Comparison of ENCODE assay signal across 10 cellular contexts in genomic region chr16:88628512-88628974, GRCh38. TPM values are rescaled to one million over a fixed set of nuclear protein-coding genes. Genes with fewer than 3 reads are reported as not detected.
DNase-seq lines count a peak whose midpoint lies in the region; ATAC-seq, FAIRE-seq and TF ChIP-seq lines count a peak whose summit lies in the region.
"Had no signal": no experiment of that assay in that cellular context is flagged by ENCODE, and none has a peak within 500 bp of the region (broad histone marks: within the 10 kb centered on the region; RNA-seq: fewer than 3 reads in every experiment).

No MANE protein-coding gene starts in this region.

- H3K27me3 ChIP-seq in BLaER1 treated with 17β-estradiol and CSF1 and Interleukin-3, amounts not matched to agents 10 nM and 100 nM, result no peaks in the 10 kb centered on the region
- H3K27me3 ChIP-seq in HCT116 (ENCODE audit: insufficient read depth, low read length), result no peaks in the 10 kb centered on the region
- no peaks in the 10 kb centered on the region for H3K27me3 ChIP-seq in WERI-Rb-1 (ENCODE audit: insufficient read depth, low read depth, severe bottlenecking)

- FAIRE-seq in RCC 7860 (lab: Jason Lieb, UNC), result no peak

- H3K27ac ChIP-seq in BLaER1 treated with 17β-estradiol and CSF1 and Interleukin-3, amounts not matched to agents 10 nM and 100 nM, result peak overlapping the region; percentile 59 to 97 (median 86); a peak in 21 of 22 replicates
- no peak overlapping the region for H3K27ac ChIP-seq in HCT116 (ENCODE audit: low read depth, low read length)
- peak overlapping the region; percentile 39; the same call in 1 of the 2 replicates for H3K27ac ChIP-seq in WERI-Rb-1

- H4K20me1 ChIP-seq in BLaER1 treated with 17β-estradiol and CSF1 and Interleukin-3, amounts not matched to agents 10 nM and 100 nM, result peaks cover 0 to 64% (median 25%) of the 10 kb centered on the region in 11 experiments; a peak in 18 of 22 replicates
- H4K20me1 ChIP-seq in HCT116 (ENCODE audit: insufficient read depth), result no peaks in the 10 kb centered on the region

- H3K36me3 ChIP-seq in BLaER1 treated with 17β-estradiol and CSF1 and Interleukin-3, amounts not matched to agents 10 nM and 100 nM, result peaks cover 58 to 88% (median 79%) of the 10 kb centered on the region in 11 experiments
- peaks cover 52 to 62% of the 10 kb centered on the region in 2 experiments; a peak in 3 of 4 replicates for H3K36me3 ChIP-seq in HCT116 (ENCODE audit: control insufficient read depth in 1 of 2, insufficient read depth in 2 of 2, low read length in 2 of 2)
- peaks cover 11% of the 10 kb centered on the region for H3K36me3 ChIP-seq in WERI-Rb-1

- no peak for TF ChIP-seq POLR2A in HCT116 (IDR thresholded peaks at IDR 0.05; ENCODE audit: borderline replicate concordance, extremely low read depth, insufficient read depth, insufficient read length)

- peaks cover 53 to 99% (median 87%) of the 10 kb centered on the region in 10 experiments for H3K4me1 ChIP-seq in BLaER1 treated with 17β-estradiol and CSF1 and Interleukin-3, amounts not matched to agents 10 nM and 100 nM
- no peaks in the 10 kb centered on the region for H3K4me1 ChIP-seq in HCT116 (ENCODE audit: control insufficient read depth in 1 of 2, insufficient read depth in 2 of 2, low read length in 2 of 2)

- H3K79me2 ChIP-seq in HCT116 (ENCODE audit: insufficient read depth, low read length), result no peaks in the 10 kb centered on the region

- no peak overlapping the region for H2AFZ ChIP-seq in HCT116 (ENCODE audit: low read depth, low read length, poor library complexity, severe bottlenecking)

- H3K4me2 ChIP-seq in BLaER1 treated with 17β-estradiol and CSF1 and Interleukin-3, amounts not matched to agents 10 nM and 100 nM, result peak overlapping the region; percentile 75 to 99 (median 89)
- H3K4me2 ChIP-seq in HCT116 (ENCODE audit: low read length), result no peak overlapping the region

- H3K9me3 ChIP-seq in BLaER1 treated with 17β-estradiol and CSF1 and Interleukin-3, amounts not matched to agents 10 nM and 100 nM (replicated peaks in 1 of 11), result no peaks in the 10 kb centered on the region
- H3K9me3 ChIP-seq in HCT116 (ENCODE audit: control insufficient read depth in 1 of 2, insufficient read depth in 1 of 2, low read depth in 1 of 2, low read length in 2 of 2) (no peaks in the 10 kb centered on the region), WERI-Rb-1 (ENCODE audit: severe bottlenecking) (no peaks in the 10 kb centered on the region)

- intact Hi-C loops in HCT116 (cut with micrococcal nuclease), result no loop called here

- peak overlapping the region in 3 of 10 experiments; percentile 2 to 38 (median 9); a peak in 5 of 20 replicates for H3K4me3 ChIP-seq in BLaER1 treated with 17β-estradiol and CSF1 and Interleukin-3, amounts not matched to agents 10 nM and 100 nM
- H3K4me3 ChIP-seq in HCT116 (replicated peaks in 1 of 2; ENCODE audit: low read depth in 1 of 2, low read length in 2 of 2) (no peak overlapping the region), WERI-Rb-1 (ENCODE audit: low read depth, low read length) (no peak overlapping the region)

- POLR2A ChIA-PET in HCT116 (lab: Charles Lee), result no interaction called here

- no peak for TF ChIP-seq RAD21 in HCT116 (IDR thresholded peaks at IDR 0.05; ENCODE audit: low read depth)

- peak in 2 of 3 experiments; percentile 77 to 87; a peak in 4 of 6 replicates for TF ChIP-seq CTCF in HCT116 (IDR thresholded peaks at IDR 0.05 in 2 of 3, conservative IDR thresholded peaks at IDR 0.05 in 1 of 3; ENCODE audit: borderline replicate concordance in 1 of 3, insufficient read depth in 1 of 3, low read depth in 2 of 3, low read length in 2 of 3)
- peak; percentile 71 for TF ChIP-seq CTCF in WERI-Rb-1 (IDR thresholded peaks at IDR 0.05; ENCODE audit: low read depth, low read length)

- BruUV-seq in HCT116 (replicated peaks; lab: Mats Ljungman, UMichigan), result no TSS peak

- CTCF ChIA-PET in HCT116 (lab: Charles Lee), result interaction anchor here (1.1 to 1.8 kb wide), 2 partner anchors 10 to 59 kb away, joined by 3 to 8 read pairs; partner anchors contain the start of genes IL17C and ZC3H18

- no peaks in the 10 kb centered on the region for H3K9me2 ChIP-seq in HCT116 (ENCODE audit: insufficient read depth)

- ATAC-seq in HCT116 (peak; percentile 81), HG03442 (IDR thresholded peaks at IDR 0.05; ENCODE audit: unreplicated experiment) (no peak), HG03439 (IDR thresholded peaks at IDR 0.05; ENCODE audit: unreplicated experiment) (no peak)

- H3K9ac ChIP-seq in BLaER1 treated with 17β-estradiol and CSF1 and Interleukin-3, amounts not matched to agents 10 nM and 100 nM, result peak overlapping the region; percentile 60 to 83 (median 71); a peak in 21 of 22 replicates
- no peak overlapping the region for H3K9ac ChIP-seq in HCT116 (ENCODE audit: low read length)

- DNase-seq in HCT116 (ENCODE audit: low read depth, low spot score) (no peak), WERI-Rb-1 (peak; percentile 61), left kidney (ENCODE audit: low read depth, low spot score) (peak; percentile 54), RCC 7860 (ENCODE audit: low spot score) (no peak)
- no peak for DNase-seq in activated CD8-positive, alpha-beta memory T cell treated with anti-CD3 and anti-CD28 coated beads for 24 hours
- DNase-seq: head of caudate nucleus, NCI-H1092 treated with DMSO at 0.1 percent for 48 hours had no signal

- RAD21 ChIA-PET in HCT116 (lab: Charles Lee; ENCODE audit: low non-redundant PET in 1 of 2, low total read pairs in 2 of 2, uncharacterized antibody in 2 of 2, unreplicated experiment in 2 of 2), result no interaction called here

TF ChIP-seq in HCT116, 20 proteins besides CTCF, POLR2A, EP300 and RAD21:
- TF ChIP-seq EZH2phosphoT487 (IDR thresholded peaks at IDR 0.05; ENCODE audit: borderline replicate concordance) (no peak), CBX3 (IDR thresholded peaks at IDR 0.05; ENCODE audit: low read depth) (no peak), MAX (IDR thresholded peaks at IDR 0.05) (no peak)
- TF ChIP-seq, protein P1, sequence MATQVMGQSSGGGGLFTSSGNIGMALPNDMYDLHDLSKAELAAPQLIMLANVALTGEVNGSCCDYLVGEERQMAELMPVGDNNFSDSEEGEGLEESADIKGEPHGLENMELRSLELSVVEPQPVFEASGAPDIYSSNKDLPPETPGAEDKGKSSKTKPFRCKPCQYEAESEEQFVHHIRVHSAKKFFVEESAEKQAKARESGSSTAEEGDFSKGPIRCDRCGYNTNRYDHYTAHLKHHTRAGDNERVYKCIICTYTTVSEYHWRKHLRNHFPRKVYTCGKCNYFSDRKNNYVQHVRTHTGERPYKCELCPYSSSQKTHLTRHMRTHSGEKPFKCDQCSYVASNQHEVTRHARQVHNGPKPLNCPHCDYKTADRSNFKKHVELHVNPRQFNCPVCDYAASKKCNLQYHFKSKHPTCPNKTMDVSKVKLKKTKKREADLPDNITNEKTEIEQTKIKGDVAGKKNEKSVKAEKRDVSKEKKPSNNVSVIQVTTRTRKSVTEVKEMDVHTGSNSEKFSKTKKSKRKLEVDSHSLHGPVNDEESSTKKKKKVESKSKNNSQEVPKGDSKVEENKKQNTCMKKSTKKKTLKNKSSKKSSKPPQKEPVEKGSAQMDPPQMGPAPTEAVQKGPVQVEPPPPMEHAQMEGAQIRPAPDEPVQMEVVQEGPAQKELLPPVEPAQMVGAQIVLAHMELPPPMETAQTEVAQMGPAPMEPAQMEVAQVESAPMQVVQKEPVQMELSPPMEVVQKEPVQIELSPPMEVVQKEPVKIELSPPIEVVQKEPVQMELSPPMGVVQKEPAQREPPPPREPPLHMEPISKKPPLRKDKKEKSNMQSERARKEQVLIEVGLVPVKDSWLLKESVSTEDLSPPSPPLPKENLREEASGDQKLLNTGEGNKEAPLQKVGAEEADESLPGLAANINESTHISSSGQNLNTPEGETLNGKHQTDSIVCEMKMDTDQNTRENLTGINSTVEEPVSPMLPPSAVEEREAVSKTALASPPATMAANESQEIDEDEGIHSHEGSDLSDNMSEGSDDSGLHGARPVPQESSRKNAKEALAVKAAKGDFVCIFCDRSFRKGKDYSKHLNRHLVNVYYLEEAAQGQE (IDR thresholded peaks at IDR 0.05; ENCODE audit: low read depth), result no peak
TF ChIP-seq in HCT116: peak in this region for 0.

RNA-seq across cellular contexts. Expression of gene IL17C, which starts 9.8 kb away (rescaled TPM):
- not detected for total RNA-seq in HCT116 (2021; ENCODE audit: unreplicated experiment)
- 0.20 TPM in 1 of 2 replicates, not detected in the other for polyA plus RNA-seq in HCT116 (2012)

RNA-seq across cellular contexts. Expression of gene CYBA, which starts 22.3 kb away (rescaled TPM):
- 321 TPM for total RNA-seq in HCT116 (2021; ENCODE audit: unreplicated experiment)
- 329 and 359 TPM in 2 replicates for polyA plus RNA-seq in HCT116 (2012)

RNA-seq across cellular contexts. Expression of gene MVD, which starts 34.3 kb away (rescaled TPM):
- 119 TPM for total RNA-seq in HCT116 (2021; ENCODE audit: unreplicated experiment)
- 97.0 and 141 TPM in 2 replicates for polyA plus RNA-seq in HCT116 (2012)

RNA-seq across cellular contexts. Expression of gene SNAI3, which starts 57.8 kb away (rescaled TPM):
- 2.2 TPM for total RNA-seq in HCT116 (2021; ENCODE audit: unreplicated experiment)
- 1.8 and 2.3 TPM in 2 replicates for polyA plus RNA-seq in HCT116 (2012)

RNA-seq across cellular contexts. Expression of gene ZC3H18, which starts 58.3 kb away (rescaled TPM):
- total RNA-seq in HCT116 (2021; ENCODE audit: unreplicated experiment), result 57.8 TPM
- polyA plus RNA-seq in HCT116 (2012), result 23.9 and 24.1 TPM in 2 replicates

Comparison
In these comparisons a context has a peak if more than half of its experiments do, and no peak if none do; other contexts are left out.
1. DNase-seq: peak in WERI-Rb-1 (single experiment) and left kidney (single experiment); none in HCT116 (single experiment), RCC 7860 (single experiment) and activated CD8-positive, alpha-beta memory T cell treated with anti-CD3 and anti-CD28 coated beads for 24 hours (single experiment).